1 cellular context compared by ENCODE assay signal in the genomic region with DNA sequence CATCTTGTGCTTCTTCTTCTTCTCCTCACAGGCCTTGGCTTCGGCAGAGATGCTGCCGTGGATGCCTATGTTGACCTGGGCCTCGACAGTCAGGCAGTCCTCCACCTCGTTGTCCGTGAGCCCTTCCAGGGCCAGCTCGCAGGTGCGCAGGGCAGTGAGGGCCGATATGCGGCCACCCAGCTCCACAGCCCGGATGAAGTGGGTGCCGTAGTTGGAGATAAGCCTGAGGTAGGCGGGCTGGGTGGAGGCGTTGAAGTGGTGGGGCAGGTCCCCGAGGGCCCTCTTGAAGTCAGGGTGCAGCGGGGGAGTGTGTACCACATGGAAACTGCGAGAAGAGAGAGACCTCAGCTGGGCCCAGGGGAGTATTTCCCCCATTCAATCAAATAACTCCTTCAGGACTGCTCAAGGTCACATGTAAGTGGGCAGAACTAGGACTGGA.
TF ChIP-seq lines count a peak whose summit lies in the region.

No MANE protein-coding gene starts in this region.

TF ChIP-seq in WTC11, 78 proteins besides CTCF, POLR2A, EP300 and RAD21:
- TF ChIP-seq, protein P1, sequence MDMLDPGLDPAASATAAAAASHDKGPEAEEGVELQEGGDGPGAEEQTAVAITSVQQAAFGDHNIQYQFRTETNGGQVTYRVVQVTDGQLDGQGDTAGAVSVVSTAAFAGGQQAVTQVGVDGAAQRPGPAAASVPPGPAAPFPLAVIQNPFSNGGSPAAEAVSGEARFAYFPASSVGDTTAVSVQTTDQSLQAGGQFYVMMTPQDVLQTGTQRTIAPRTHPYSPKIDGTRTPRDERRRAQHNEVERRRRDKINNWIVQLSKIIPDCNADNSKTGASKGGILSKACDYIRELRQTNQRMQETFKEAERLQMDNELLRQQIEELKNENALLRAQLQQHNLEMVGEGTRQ (CRISPR knock-in tag; IDR thresholded peaks at IDR 0.05): no peak
